27 cellular contexts compared by ENCODE assay signal in the genomic region with DNA sequence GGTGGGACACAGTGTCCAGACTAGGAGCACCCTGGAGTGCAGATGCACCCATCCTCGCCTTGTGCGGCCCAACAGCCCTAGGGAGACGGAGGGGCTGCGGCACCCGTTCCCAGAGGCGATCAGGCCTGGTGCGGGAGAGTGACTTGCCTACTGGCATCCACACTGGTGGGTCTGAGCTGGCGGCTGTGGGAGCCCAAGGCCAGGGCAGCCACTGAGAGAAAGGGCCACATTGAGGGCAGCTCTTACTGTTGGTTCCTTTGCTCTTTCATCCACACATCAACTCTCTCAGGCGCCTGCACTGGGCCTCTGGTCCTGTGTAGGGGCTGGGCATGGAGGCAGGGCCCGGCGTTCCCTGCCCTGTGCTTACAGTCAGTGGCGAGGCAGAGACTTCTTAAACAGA. TPM values are rescaled to one million over a fixed set of nuclear protein-coding genes. Genes with fewer than 3 reads are reported as not detected.
A peak's percentile ranks its signal among the peaks of the same experiment; 100 is the strongest.
DNase-seq lines count a peak whose midpoint lies in the region; ATAC-seq and TF ChIP-seq lines count a peak whose summit lies in the region.
"Had no signal": no experiment of that assay in that cellular context is flagged by ENCODE, and none has a peak within 500 bp of the region (broad histone marks: within the 10 kb centered on the region; RNA-seq: fewer than 3 reads in every experiment).

No MANE protein-coding gene starts in this region.

- H3K9me3 Mint-ChIP-seq in activated T-cell treated with anti-CD3 and anti-CD28 coated beads, Interleukin-2, amount 50 U/mL, for 24 hours = no peaks in the 10 kb centered on the region
- H3K9me3 Mint-ChIP-seq in activated T-cell treated with anti-CD3 and anti-CD28 coated beads, Interleukin-2, amount 50 U/mL, for 72 hours = no peaks in the 10 kb centered on the region
- no peaks in the 10 kb centered on the region for H3K9me3 Mint-ChIP-seq in activated B cell treated with CpG ODN at 0.5 μM for 24 hours
- H3K9me3 Mint-ChIP-seq in Caco-2 (ENCODE audit: unreplicated experiment) = no peaks in the 10 kb centered on the region
- H3K9me3 Mint-ChIP-seq in activated T-helper 17 cell treated with anti-CD3 and anti-CD28 coated beads, Interleukin-2, amount 50 U/mL, for 72 hours = no peaks in the 10 kb centered on the region
- H3K9me3 Mint-ChIP-seq: activated CD4-positive, alpha-beta T cell treated with anti-CD3 and anti-CD28 coated beads, Interleukin-2, amount 10 ng/mL, durations not matched to agents 7 days and 5 days; immature natural killer cell; T-helper 1 cell treated with Interleukin-12 subunit alpha and Interleukin-12 subunit beta and Interleukin-4 antibody, amounts not matched to agents 30 μg/mL and 1 μg/mL, for 36 hours had no signal

- H3K36me3 ChIP-seq in Caco-2 (ENCODE audit: control insufficient read depth, insufficient read depth, low read length) = no peaks in the 10 kb centered on the region
- H3K36me3 ChIP-seq: SJCRH30, upper lobe of right lung had no signal

- H3K27ac Mint-ChIP-seq in activated T-cell treated with anti-CD3 and anti-CD28 coated beads, Interleukin-2, amount 50 U/mL, for 24 hours = no peak overlapping the region
- no peak overlapping the region for H3K27ac Mint-ChIP-seq in activated T-cell treated with anti-CD3 and anti-CD28 coated beads, Interleukin-2, amount 50 U/mL, for 72 hours
- H3K27ac Mint-ChIP-seq in activated B cell treated with CpG ODN at 0.5 μM for 24 hours (no peak overlapping the region), Caco-2 (ENCODE audit: unreplicated experiment) (no peak overlapping the region)
- no peak overlapping the region for H3K27ac Mint-ChIP-seq in activated T-helper 17 cell treated with anti-CD3 and anti-CD28 coated beads, Interleukin-2, amount 50 U/mL, for 72 hours
- H3K27ac Mint-ChIP-seq: activated CD4-positive, alpha-beta T cell treated with anti-CD3 and anti-CD28 coated beads, Interleukin-2, amount 10 ng/mL, durations not matched to agents 7 days and 5 days; B cell; immature natural killer cell; T-helper 1 cell treated with Interleukin-12 subunit alpha and Interleukin-12 subunit beta and Interleukin-4 antibody, amounts not matched to agents 30 μg/mL and 1 μg/mL, for 36 hours had no signal

- no peaks in the 10 kb centered on the region for H3K36me3 Mint-ChIP-seq in activated T-cell treated with anti-CD3 and anti-CD28 coated beads, Interleukin-2, amount 50 U/mL, for 24 hours (ENCODE audit: low read depth)
- H3K36me3 Mint-ChIP-seq in activated T-cell treated with anti-CD3 and anti-CD28 coated beads, Interleukin-2, amount 50 U/mL, for 72 hours (ENCODE audit: insufficient read depth in 2 of 2) = no peaks in the 10 kb centered on the region
- H3K36me3 Mint-ChIP-seq in activated B cell treated with CpG ODN at 0.5 μM for 24 hours (ENCODE audit: low read depth) (no peaks in the 10 kb centered on the region), Caco-2 (ENCODE audit: insufficient read depth, unreplicated experiment) (no peaks in the 10 kb centered on the region)
- no peaks in the 10 kb centered on the region for H3K36me3 Mint-ChIP-seq in activated T-helper 17 cell treated with anti-CD3 and anti-CD28 coated beads, Interleukin-2, amount 50 U/mL, for 72 hours (ENCODE audit: low read depth)

- H3K4me1 Mint-ChIP-seq in activated T-cell treated with anti-CD3 and anti-CD28 coated beads, Interleukin-2, amount 50 U/mL, for 24 hours (ENCODE audit: low read depth) = no peaks in the 10 kb centered on the region
- H3K4me1 Mint-ChIP-seq in activated T-cell treated with anti-CD3 and anti-CD28 coated beads, Interleukin-2, amount 50 U/mL, for 72 hours (ENCODE audit: low read depth) = no peaks in the 10 kb centered on the region
- H3K4me1 Mint-ChIP-seq in activated B cell treated with CpG ODN at 0.5 μM for 24 hours (no peaks in the 10 kb centered on the region), Caco-2 (ENCODE audit: low read depth, unreplicated experiment) (no peaks in the 10 kb centered on the region)
- no peaks in the 10 kb centered on the region for H3K4me1 Mint-ChIP-seq in activated T-helper 17 cell treated with anti-CD3 and anti-CD28 coated beads, Interleukin-2, amount 50 U/mL, for 72 hours
- H3K4me1 Mint-ChIP-seq: activated CD4-positive, alpha-beta T cell treated with anti-CD3 and anti-CD28 coated beads, Interleukin-2, amount 10 ng/mL, durations not matched to agents 7 days and 5 days; B cell had no signal

- no peaks in the 10 kb centered on the region for H3K9me3 ChIP-seq in Caco-2
- H3K9me3 ChIP-seq: SJCRH30, upper lobe of right lung had no signal

- ATAC-seq in activated T-cell treated with anti-CD3 and anti-CD28 coated beads, Interleukin-2, amount 50 U/mL, for 72 hours (replicated peaks in 1 of 2) = no peak
- ATAC-seq in activated B cell treated with CpG ODN at 0.5 μM for 24 hours (ENCODE audit: low read depth) (no peak), left lobe of liver (no peak), sciatic nerve (no peak)
- no peak for ATAC-seq in activated T-helper 17 cell treated with anti-CD3 and anti-CD28 coated beads, Interleukin-2, amount 50 U/mL, for 72 hours (replicated peaks)
- ATAC-seq: GM12878, Panc1, right cardiac atrium, upper lobe of right lung had no signal

- no peak overlapping the region for H3K4me3 Mint-ChIP-seq in activated T-cell treated with anti-CD3 and anti-CD28 coated beads, Interleukin-2, amount 50 U/mL, for 24 hours
- no peak overlapping the region for H3K4me3 Mint-ChIP-seq in activated T-cell treated with anti-CD3 and anti-CD28 coated beads, Interleukin-2, amount 50 U/mL, for 72 hours
- H3K4me3 Mint-ChIP-seq in activated B cell treated with CpG ODN at 0.5 μM for 24 hours (no peak overlapping the region), Caco-2 (ENCODE audit: unreplicated experiment) (no peak overlapping the region)
- no peak overlapping the region for H3K4me3 Mint-ChIP-seq in activated T-helper 17 cell treated with anti-CD3 and anti-CD28 coated beads, Interleukin-2, amount 50 U/mL, for 72 hours
- H3K4me3 Mint-ChIP-seq: activated CD4-positive, alpha-beta T cell treated with anti-CD3 and anti-CD28 coated beads, Interleukin-2, amount 10 ng/mL, durations not matched to agents 7 days and 5 days; B cell; immature natural killer cell; T-helper 1 cell treated with Interleukin-12 subunit alpha and Interleukin-12 subunit beta and Interleukin-4 antibody, amounts not matched to agents 30 μg/mL and 1 μg/mL, for 36 hours had no signal

- no peaks in the 10 kb centered on the region for H3K4me1 ChIP-seq in Caco-2

- intact Hi-C loops in activated B cell treated with CpG ODN at 0.5 μM for 24 hours (cut with micrococcal nuclease) = no loop called here
- intact Hi-C loops in sciatic nerve (cut with DNase I) = loop anchor here (10.0 kb wide), 1 partner anchor 114 kb away; no protein-coding TSS in a partner anchor
- intact Hi-C loops in Caco-2 (cut with micrococcal nuclease; ENCODE audit: unreplicated experiment) = no loop called here

- H3K4me3 ChIP-seq in Caco-2 (ENCODE audit: low read depth, low read length) = no peak overlapping the region
- H3K4me3 ChIP-seq: GM12878, hepatocyte, SJCRH30, upper lobe of right lung had no signal

- no TSS peak for BruUV-seq in Caco-2 (replicated peaks; lab: Mats Ljungman, UMichigan)

- H3K27me3 ChIP-seq in Caco-2 (replicated peaks; ENCODE audit: control insufficient read depth, insufficient read depth, low read length) = no peaks in the 10 kb centered on the region
- H3K27me3 ChIP-seq: hepatocyte, SJCRH30, upper lobe of right lung had no signal

- POLR2A ChIA-PET in activated B cell treated with CpG ODN at 0.5 μM for 24 hours (lab: Charles Lee) = no interaction called here
- POLR2A ChIA-PET in Caco-2 (lab: Charles Lee) = interaction anchor here (0.5 kb wide), 1 partner anchor 1661 kb away, joined by 3 read pairs; no protein-coding TSS in a partner anchor

- TF ChIP-seq CTCF in activated B cell treated with CpG ODN at 0.5 μM for 24 hours (IDR thresholded peaks at IDR 0.05) (no peak), Caco-2 (IDR thresholded peaks at IDR 0.05; ENCODE audit: insufficient read depth in 1 of 2, low read depth in 1 of 2, low read length in 1 of 2, severe bottlenecking in 1 of 2, unreplicated experiment in 1 of 2) (no peak)

- CTCF ChIA-PET in activated B cell treated with CpG ODN at 0.5 μM for 24 hours (lab: Charles Lee) (no interaction called here), Caco-2 (lab: Charles Lee) (no interaction called here)

- DNase-seq in activated T-cell treated with anti-CD3 and anti-CD28 coated beads, Interleukin-2, amount 50 U/mL, for 24 hours = peak; percentile 8
- DNase-seq in activated T-cell treated with anti-CD3 and anti-CD28 coated beads, Interleukin-2, amount 50 U/mL, for 72 hours = no peak
- DNase-seq in activated B cell treated with CpG ODN at 0.5 μM for 24 hours (peak; percentile 12), left lobe of liver (ENCODE audit: low spot score) (peak; percentile 28), sciatic nerve (ENCODE audit: low spot score) (peak; percentile 56), H4 (ENCODE audit: low spot score) (no peak), Caco-2 (no peak)
- DNase-seq: activated CD4-positive, alpha-beta T cell treated with anti-CD3 and anti-CD28 coated beads, Interleukin-2, amount 10 ng/mL, durations not matched to agents 7 days and 5 days; activated gamma-delta T cell treated with Interleukin-2 at 50 U/mL for 16 hours; central memory CD4-positive, alpha-beta T cell; DND-41; foreskin fibroblast; GOT3; immature natural killer cell; IMR-90; NCI-H1105 treated with DMSO at 0.1 percent for 48 hours; NCI-H2081; upper lobe of right lung had no signal

- peaks cover 4% of the 10 kb centered on the region for H3K27me3 Mint-ChIP-seq in activated T-cell treated with anti-CD3 and anti-CD28 coated beads, Interleukin-2, amount 50 U/mL, for 24 hours
- H3K27me3 Mint-ChIP-seq in activated T-cell treated with anti-CD3 and anti-CD28 coated beads, Interleukin-2, amount 50 U/mL, for 72 hours (ENCODE audit: low read depth) = peaks cover 2% of the 10 kb centered on the region
- H3K27me3 Mint-ChIP-seq in activated B cell treated with CpG ODN at 0.5 μM for 24 hours = peaks cover 10% of the 10 kb centered on the region
- no peaks in the 10 kb centered on the region for H3K27me3 Mint-ChIP-seq in Caco-2 (ENCODE audit: insufficient read depth, unreplicated experiment)
- H3K27me3 Mint-ChIP-seq in activated T-helper 17 cell treated with anti-CD3 and anti-CD28 coated beads, Interleukin-2, amount 50 U/mL, for 72 hours = peaks cover 1% of the 10 kb centered on the region

RNA-seq across cellular contexts. Expression of a gene that starts 8.6 kb away (rescaled TPM):
- total RNA-seq in activated T-cell treated with anti-CD3 and anti-CD28 coated beads, Interleukin-2, amount 50 U/mL, for 72 hours = not detected
- total RNA-seq in activated B cell treated with CpG ODN at 0.5 μM for 24 hours = not detected in 2 replicates
- total RNA-seq in left lobe of liver = 3.0 TPM
- total RNA-seq in sciatic nerve = 222 TPM
- total RNA-seq in H4 (2014; rRNA removed; shearing (Covaris generic)) = 0.10 TPM in 1 of 2 replicates, not detected in the other
- not detected in 2 replicates for total RNA-seq in Caco-2 (2022)
- not detected for total RNA-seq in activated T-helper 17 cell treated with anti-CD3 and anti-CD28 coated beads, Interleukin-2, amount 50 U/mL, for 72 hours
- total RNA-seq: activated CD4-positive, alpha-beta T cell treated with anti-CD3 and anti-CD28 coated beads, Interleukin-2, amount 10 ng/mL, durations not matched to agents 7 days and 5 days; B cell; NCI-H460 had no signal

Comparison
In these comparisons a context has a peak if more than half of its experiments do, and no peak if none do; other contexts are left out.
1. DNase-seq: peak in activated T-cell treated with anti-CD3 and anti-CD28 coated beads, Interleukin-2, amount 50 U/mL, for 24 hours (single experiment), activated B cell treated with CpG ODN at 0.5 μM for 24 hours (single experiment), left lobe of liver (single experiment) and sciatic nerve (single experiment); none in activated T-cell treated with anti-CD3 and anti-CD28 coated beads, Interleukin-2, amount 50 U/mL, for 72 hours (0 of 2), H4 (single experiment) and Caco-2 (0 of 2).
2. RNA of a gene that starts 8.6 kb away (total RNA-seq): 222 TPM in sciatic nerve (single experiment); 3.0 TPM in left lobe of liver (single experiment), not detected in Caco-2, 0.10 TPM in H4, not detected in activated T-cell treated with anti-CD3 and anti-CD28 coated beads, Interleukin-2, amount 50 U/mL, for 72 hours, not detected in activated B cell treated with CpG ODN at 0.5 μM for 24 hours and not detected in activated T-helper 17 cell treated with anti-CD3 and anti-CD28 coated beads, Interleukin-2, amount 50 U/mL, for 72 hours; every median in the first group is over 10 times any median in the second.